ENCODE assay signal across 12 cellular contexts in genomic region chr6:20182926-20183521, GRCh38. TPM values are rescaled to one million over a fixed set of nuclear protein-coding genes. Genes with fewer than 3 reads are reported as not detected.
DNase-seq lines count a peak whose midpoint lies in the region; ATAC-seq and TF ChIP-seq lines count a peak whose summit lies in the region.
"Had no signal": no experiment of that assay in that cellular context is flagged by ENCODE, and none has a peak within 500 bp of the region (broad histone marks: within the 10 kb centered on the region; RNA-seq: fewer than 3 reads in every experiment).

No MANE protein-coding gene starts in this region.

- H3K36me3 Mint-ChIP-seq in CD8-positive, alpha-beta T cell = peaks cover 6% of the 10 kb centered on the region

- H3K27me3 Mint-ChIP-seq in CD8-positive, alpha-beta T cell (ENCODE audit: low read depth) = no peaks in the 10 kb centered on the region

- no peak overlapping the region for H3K27ac Mint-ChIP-seq in CD8-positive, alpha-beta T cell
- H3K27ac Mint-ChIP-seq: T-helper 2 cell treated with Interferon-gamma antibody and Interleukin-4, amounts not matched to agents 5 μg/mL and 100 μg/mL, for 36 hours had no signal

- H3K27me3 ChIP-seq in HCT116 (ENCODE audit: insufficient read depth, low read length) (no peaks in the 10 kb centered on the region), parathyroid adenoma (ENCODE audit: control insufficient read depth, insufficient read depth, low read length) (no peaks in the 10 kb centered on the region)
- no peaks in the 10 kb centered on the region for H3K27me3 ChIP-seq in CD8-positive, alpha-beta T cell (ENCODE audit: insufficient read depth, low read length)

- no peak for TF ChIP-seq RAD21 in HCT116 (IDR thresholded peaks at IDR 0.05; ENCODE audit: low read depth)

- no peak overlapping the region for H3K9ac ChIP-seq in HCT116 (ENCODE audit: low read length)
- H3K9ac ChIP-seq in parathyroid adenoma = no peak overlapping the region

- H3K9me3 ChIP-seq in HCT116 (ENCODE audit: control insufficient read depth in 1 of 2, insufficient read depth in 1 of 2, low read depth in 1 of 2, low read length in 2 of 2) (no peaks in the 10 kb centered on the region), parathyroid adenoma (ENCODE audit: control insufficient read depth, low read length) (no peaks in the 10 kb centered on the region)
- no peaks in the 10 kb centered on the region for H3K9me3 ChIP-seq in CD8-positive, alpha-beta T cell (ENCODE audit: low read length)
- H3K9me3 ChIP-seq: Caco-2 had no signal

- no peaks in the 10 kb centered on the region for H3K9me2 ChIP-seq in HCT116 (ENCODE audit: insufficient read depth)

- RAD21 ChIA-PET in HCT116 (lab: Charles Lee; ENCODE audit: low non-redundant PET in 1 of 2, low total read pairs in 2 of 2, uncharacterized antibody in 2 of 2, unreplicated experiment in 2 of 2) = no interaction called here

- peaks cover 11 to 12% of the 10 kb centered on the region in 2 experiments; a peak in 3 of 4 replicates for H3K4me1 ChIP-seq in HCT116 (ENCODE audit: control insufficient read depth in 1 of 2, insufficient read depth in 2 of 2, low read length in 2 of 2)
- no peaks in the 10 kb centered on the region for H3K4me1 ChIP-seq in parathyroid adenoma
- H3K4me1 ChIP-seq in CD8-positive, alpha-beta T cell (ENCODE audit: insufficient read depth, low read length) = no peaks in the 10 kb centered on the region
- H3K4me1 ChIP-seq: Caco-2 had no signal

- peak in 2 of 3 experiments; percentile 22 to 26; a peak in 3 of 6 replicates for TF ChIP-seq CTCF in HCT116 (IDR thresholded peaks at IDR 0.05 in 2 of 3, conservative IDR thresholded peaks at IDR 0.05 in 1 of 3; ENCODE audit: borderline replicate concordance in 1 of 3, insufficient read depth in 1 of 3, low read depth in 2 of 3, low read length in 2 of 3)
- peak; percentile 7 for TF ChIP-seq CTCF in epithelial cell of proximal tubule (conservative IDR thresholded peaks at IDR 0.05; ENCODE audit: low read depth, low read length)
- TF ChIP-seq CTCF in parathyroid adenoma (IDR thresholded peaks at IDR 0.05) = peak; percentile 12
- no peak for TF ChIP-seq CTCF in CD8-positive, alpha-beta T cell (IDR thresholded peaks at IDR 0.05)

- H3K4me1 Mint-ChIP-seq in CD8-positive, alpha-beta T cell (ENCODE audit: low read depth) = peaks cover 4% of the 10 kb centered on the region

- H3K9me3 Mint-ChIP-seq in CD8-positive, alpha-beta T cell = peaks cover 9% of the 10 kb centered on the region

- ATAC-seq in HCT116 (peak; percentile 83), HG03159 (IDR thresholded peaks at IDR 0.05; ENCODE audit: unreplicated experiment) (no peak), GM18907 (IDR thresholded peaks at IDR 0.05; ENCODE audit: unreplicated experiment) (no peak)
- no peak for ATAC-seq in CD8-positive, alpha-beta T cell

- no peaks in the 10 kb centered on the region for H4K20me1 ChIP-seq in HCT116 (ENCODE audit: insufficient read depth)

- POLR2A ChIA-PET in HCT116 (lab: Charles Lee) = no interaction called here
- POLR2A ChIA-PET in CD8-positive, alpha-beta T cell (lab: Charles Lee) = no interaction called here

- no peak for DNase-seq in HCT116 (ENCODE audit: low read depth, low spot score)
- DNase-seq in NCI-H510A (lab: John Stamatoyannopoulos, UW) = peak; percentile 83
- DNase-seq in epithelial cell of proximal tubule (ENCODE audit: low read depth) = no peak
- no peak for DNase-seq in CD8-positive, alpha-beta T cell
- no peak for DNase-seq in DMS114 treated with DMSO at 0.1 percent for 48 hours (lab: John Stamatoyannopoulos, UW; ENCODE audit: unreplicated experiment)
- DNase-seq: Caco-2; central memory CD4-positive, alpha-beta T cell; NCI-H526 treated with DMSO at 0.1 percent for 48 hours had no signal

- no peak for TF ChIP-seq POLR2A in HCT116 (IDR thresholded peaks at IDR 0.05; ENCODE audit: borderline replicate concordance, extremely low read depth, insufficient read depth, insufficient read length)

- no peak overlapping the region for H3K4me3 Mint-ChIP-seq in CD8-positive, alpha-beta T cell
- H3K4me3 Mint-ChIP-seq: T-helper 2 cell treated with Interferon-gamma antibody and Interleukin-4, amounts not matched to agents 5 μg/mL and 100 μg/mL, for 36 hours had no signal

- H3K79me2 ChIP-seq in HCT116 (ENCODE audit: insufficient read depth, low read length) = no peaks in the 10 kb centered on the region; the same call in 1 of the 2 replicates
- H3K79me2 ChIP-seq in parathyroid adenoma = no peaks in the 10 kb centered on the region

- peak overlapping the region; percentile 38; the same call in 1 of the 2 replicates for H3K4me2 ChIP-seq in HCT116 (ENCODE audit: low read length)
- H3K4me2 ChIP-seq in parathyroid adenoma (ENCODE audit: low read length) = peak overlapping the region; percentile 20

- intact Hi-C loops in HCT116 (cut with micrococcal nuclease) = no loop called here
- intact Hi-C loops in CD8-positive, alpha-beta T cell (cut with DNase I, micrococcal nuclease) = no loop called here

- H3K4me3 ChIP-seq in HCT116 (replicated peaks in 1 of 2; ENCODE audit: low read depth in 1 of 2, low read length in 2 of 2) (no peak overlapping the region), epithelial cell of proximal tubule (ENCODE audit: low read depth, low read length) (no peak overlapping the region), parathyroid adenoma (ENCODE audit: low read depth, low read length) (no peak overlapping the region)
- no peak overlapping the region for H3K4me3 ChIP-seq in CD8-positive, alpha-beta T cell (ENCODE audit: low read depth, low read length)

- H3K27ac ChIP-seq in HCT116 (ENCODE audit: low read depth, low read length) = no peak overlapping the region
- peak overlapping the region; percentile 13 for H3K27ac ChIP-seq in parathyroid adenoma
- no peak overlapping the region for H3K27ac ChIP-seq in CD8-positive, alpha-beta T cell (ENCODE audit: low read depth, low read length)

- H3K36me3 ChIP-seq in HCT116 (ENCODE audit: control insufficient read depth in 1 of 2, insufficient read depth in 2 of 2, low read length in 2 of 2) (no peaks in the 10 kb centered on the region), parathyroid adenoma (ENCODE audit: control insufficient read depth, insufficient read depth, low read length) (no peaks in the 10 kb centered on the region)
- H3K36me3 ChIP-seq in CD8-positive, alpha-beta T cell (ENCODE audit: insufficient read depth, low read length) = no peaks in the 10 kb centered on the region

- H2AFZ ChIP-seq in HCT116 (ENCODE audit: low read depth, low read length, poor library complexity, severe bottlenecking) = no peak overlapping the region
- peak overlapping the region; percentile 40 for H2AFZ ChIP-seq in parathyroid adenoma

- CTCF ChIA-PET in HCT116 (lab: Charles Lee) = interaction anchor here (1.0 kb wide), 1 partner anchor 12 kb away, joined by 3 read pairs; no protein-coding TSS in a partner anchor
- CTCF ChIA-PET in CD8-positive, alpha-beta T cell (lab: Charles Lee) = no interaction called here

- BruUV-seq in HCT116 (replicated peaks; lab: Mats Ljungman, UMichigan) = no TSS peak

TF ChIP-seq in HCT116, 20 proteins besides CTCF, POLR2A, EP300 and RAD21:
- no peak for TF ChIP-seq TCF7L2 (IDR thresholded peaks at IDR 0.05; ENCODE audit: borderline replicate concordance, extremely low read depth, insufficient read depth, insufficient read length)
- 0 out of 2 replicates have a peak, but pooled peaks have one; percentile 20 for TF ChIP-seq CBX3 (IDR thresholded peaks at IDR 0.05; ENCODE audit: low read depth)
- no peak for TF ChIP-seq FOSL1 (IDR thresholded peaks at IDR 0.05; ENCODE audit: low read depth)
- no peak for TF ChIP-seq YY1 (IDR thresholded peaks at IDR 0.05; ENCODE audit: extremely low read depth, insufficient replicate concordance, low read depth, low read length)
- TF ChIP-seq, protein P1, sequence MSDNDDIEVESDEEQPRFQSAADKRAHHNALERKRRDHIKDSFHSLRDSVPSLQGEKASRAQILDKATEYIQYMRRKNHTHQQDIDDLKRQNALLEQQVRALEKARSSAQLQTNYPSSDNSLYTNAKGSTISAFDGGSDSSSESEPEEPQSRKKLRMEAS (IDR thresholded peaks at IDR 0.05) = peak; percentile 46; the same call in 1 of the 2 replicates
- TF ChIP-seq SP1 (IDR thresholded peaks at IDR 0.05; ENCODE audit: low read depth) = peak; percentile 35; the same call in 1 of the 2 replicates

RNA-seq across cellular contexts. Expression of gene MBOAT1, which starts 29.2 kb away (rescaled TPM):
- total RNA-seq in HCT116 (2021; ENCODE audit: unreplicated experiment) = 11.7 TPM
- polyA plus RNA-seq in HCT116 (2012) = 6.0 and 6.5 TPM in 2 replicates
- total RNA-seq in epithelial cell of proximal tubule = 10.9 and 12.8 TPM in 2 replicates
- 1 to 10 TPM; 5.9 to 6.5 TPM for total RNA-seq in CD8-positive, alpha-beta T cell
